In genomic region chr6:89311853-89312531, GRCh38 we compare ENCODE assay signal across 9 cellular contexts. TPM values are rescaled to one million over a fixed set of nuclear protein-coding genes. Genes with fewer than 3 reads are reported as not detected.
DNase-seq lines count a peak whose midpoint lies in the region; ATAC-seq and TF ChIP-seq lines count a peak whose summit lies in the region.
"Had no signal": no experiment of that assay in that cellular context is flagged by ENCODE, and none has a peak within 500 bp of the region (broad histone marks: within the 10 kb centered on the region; RNA-seq: fewer than 3 reads in every experiment).

No MANE protein-coding gene starts in this region.

- H3K27ac Mint-ChIP-seq in activated naive CD4-positive, alpha-beta T cell treated with anti-CD3 and anti-CD28 coated beads, Interleukin-2, amount 50 U/mL, for 72 hours = no peak overlapping the region
- H3K27ac Mint-ChIP-seq: activated B cell treated with CpG ODN at 0.5 μM for 24 hours had no signal

- peak in 1 of 2 donors; percentile 68 for TF ChIP-seq CTCF in right atrium auricular region (IDR thresholded peaks at IDR 0.05)

- no peaks in the 10 kb centered on the region for H3K36me3 Mint-ChIP-seq in activated naive CD4-positive, alpha-beta T cell treated with anti-CD3 and anti-CD28 coated beads, Interleukin-2, amount 50 U/mL, for 72 hours

- H3K9ac ChIP-seq in rectal smooth muscle tissue (ENCODE audit: low read length) = peak overlapping the region; percentile 10

- H3K9me3 Mint-ChIP-seq in activated naive CD4-positive, alpha-beta T cell treated with anti-CD3 and anti-CD28 coated beads, Interleukin-2, amount 50 U/mL, for 72 hours = no peaks in the 10 kb centered on the region
- H3K9me3 Mint-ChIP-seq: activated B cell treated with CpG ODN at 0.5 μM for 24 hours had no signal

- H3K4me3 ChIP-seq in right atrium auricular region = peak overlapping the region in 1 of 2 donors; percentile 10
- H3K4me3 ChIP-seq in rectal smooth muscle tissue (ENCODE audit: low read length) = peak overlapping the region; percentile 53

- H3K27me3 ChIP-seq in right atrium auricular region = no peaks in the 10 kb centered on the region
- no peaks in the 10 kb centered on the region for H3K27me3 ChIP-seq in rectal smooth muscle tissue (ENCODE audit: control insufficient read depth, insufficient read depth, low read length)

- DNase-seq in NCI-H2107 treated with DMSO at 0.1 percent for 48 hours (lab: John Stamatoyannopoulos, UW; ENCODE audit: unreplicated experiment) (peak; percentile 48), NCI-H2107 (lab: John Stamatoyannopoulos, UW) (no peak), anterior cingulate cortex (lab: John Stamatoyannopoulos, UW) (peak in 49 of 58 donors; percentile 16 to 76 (median 46)), right atrium auricular region (ENCODE audit: low spot score) (peak; percentile 67), T1000 (lab: John Stamatoyannopoulos, UW) (no peak)
- DNase-seq in activated naive CD4-positive, alpha-beta T cell treated with anti-CD3 and anti-CD28 coated beads, Interleukin-2, amount 50 U/mL, for 72 hours (ENCODE audit: low spot score in 2 of 2) = no peak
- DNase-seq: activated B cell treated with CpG ODN at 0.5 μM for 24 hours had no signal

- ATAC-seq in GM19463 (IDR thresholded peaks at IDR 0.05; ENCODE audit: unreplicated experiment) = no peak
- no peak for ATAC-seq in activated naive CD4-positive, alpha-beta T cell treated with anti-CD3 and anti-CD28 coated beads, Interleukin-2, amount 50 U/mL, for 72 hours

- H3K4me1 ChIP-seq in right atrium auricular region (peaks cover 0 to 21% of the 10 kb centered on the region in 2 donors), rectal smooth muscle tissue (ENCODE audit: control insufficient read depth, insufficient read depth, low read length) (peaks cover 18% of the 10 kb centered on the region)

- H3K27ac ChIP-seq in right atrium auricular region (peak overlapping the region; percentile 13 to 49), rectal smooth muscle tissue (ENCODE audit: low read depth, low read length) (peak overlapping the region; percentile 72)

- H3K9me3 ChIP-seq in right atrium auricular region = no peaks in the 10 kb centered on the region

- H3K36me3 ChIP-seq in right atrium auricular region (no peaks in the 10 kb centered on the region), rectal smooth muscle tissue (ENCODE audit: control insufficient read depth, insufficient read depth, low read length) (no peaks in the 10 kb centered on the region)

RNA-seq across cellular contexts. Expression of gene GABRR2, which starts 3.1 kb away (rescaled TPM):
- total RNA-seq in right atrium auricular region = under 1 TPM; 0.33 to 0.35 TPM
- total RNA-seq in activated naive CD4-positive, alpha-beta T cell treated with anti-CD3 and anti-CD28 coated beads, Interleukin-2, amount 50 U/mL, for 72 hours = under 1 TPM; 0.14 to 0.29 TPM

RNA-seq across cellular contexts. Expression of gene UBE2J1, which starts 40.5 kb away (rescaled TPM):
- total RNA-seq in right atrium auricular region = 10 to 100 TPM; 13.8 to 15.6 TPM
- 10 to 100 TPM; 15.2 to 20.5 TPM for total RNA-seq in activated naive CD4-positive, alpha-beta T cell treated with anti-CD3 and anti-CD28 coated beads, Interleukin-2, amount 50 U/mL, for 72 hours

Comparison
In these comparisons a context has a peak if more than half of its experiments do, and no peak if none do; other contexts are left out.
1. DNase-seq: peak in NCI-H2107 treated with DMSO at 0.1 percent for 48 hours (single experiment), anterior cingulate cortex (49 of 58) and right atrium auricular region (single experiment); none in NCI-H2107 (single experiment), T1000 (single experiment) and activated naive CD4-positive, alpha-beta T cell treated with anti-CD3 and anti-CD28 coated beads, Interleukin-2, amount 50 U/mL, for 72 hours (0 of 2).